Comparison of ENCODE assay signal across 9 cellular contexts in the genomic region with DNA sequence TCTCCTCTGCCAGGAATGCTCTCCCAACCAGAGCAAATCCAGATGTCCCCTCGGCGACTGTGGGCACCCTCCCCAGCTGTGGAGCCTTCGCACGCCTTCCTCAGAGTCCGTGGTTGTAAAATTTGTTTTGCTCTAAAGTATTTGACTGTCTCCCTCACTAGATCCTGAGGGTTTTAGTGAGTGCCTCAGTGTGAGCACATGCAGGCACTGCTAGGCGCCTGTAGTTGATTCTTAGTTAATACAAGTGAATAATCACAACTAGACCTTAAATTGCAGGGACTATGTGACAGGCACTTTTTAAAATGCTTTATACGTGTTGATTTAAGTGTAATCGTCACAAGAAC. TPM values are rescaled to one million over a fixed set of nuclear protein-coding genes. Genes with fewer than 3 reads are reported as not detected.
A peak's percentile ranks its signal among the peaks of the same experiment; 100 is the strongest.
DNase-seq lines count a peak whose midpoint lies in the region; ATAC-seq and TF ChIP-seq lines count a peak whose summit lies in the region.
"Had no signal": no experiment of that assay in that cellular context is flagged by ENCODE, and none has a peak within 500 bp of the region (broad histone marks: within the 10 kb centered on the region; RNA-seq: fewer than 3 reads in every experiment).

No MANE protein-coding gene starts in this region.

- H3K4me3 ChIP-seq in BJ (ENCODE audit: low read depth, low read length) (peak overlapping the region; percentile 100), astrocyte of the cerebellum (ENCODE audit: low read depth, low read length) (peak overlapping the region; percentile 95), lung (peak overlapping the region; percentile 100), urinary bladder (ENCODE audit: low read depth, low read length) (peak overlapping the region; percentile 85)

- in situ Hi-C loops in astrocyte of the cerebellum (cut with HindIII; ENCODE audit: low sequenced_read_pairs), result no loop called here

- H3K36me3 ChIP-seq in BJ (ENCODE audit: control insufficient read depth, insufficient read depth, low read length) (no peaks in the 10 kb centered on the region), lung (ENCODE audit: control insufficient read depth in 2 of 2, insufficient read depth in 2 of 2, low read length in 2 of 2) (no peaks in the 10 kb centered on the region), urinary bladder (ENCODE audit: insufficient read depth) (no peaks in the 10 kb centered on the region)

- peak overlapping the region; percentile 95 to 98 for H3K27ac ChIP-seq in lung (ENCODE audit: low read depth in 1 of 2, low read length in 1 of 2)
- H3K27ac ChIP-seq in urinary bladder (ENCODE audit: low read depth), result peak overlapping the region; percentile 92

- no peaks in the 10 kb centered on the region for H3K9me3 ChIP-seq in lung (ENCODE audit: control insufficient read depth in 2 of 2, insufficient read depth in 1 of 2, low read length in 1 of 2)

- CTCF ChIA-PET in BJ (lab: Yijun Ruan, JAX), result interaction anchor here (0.8 to 3.5 kb wide), 6 partner anchors 20 to 221 kb away, joined by 3 to 26 read pairs (median 4); a partner anchor contains a TSS

- ATAC-seq in HG02852 (IDR thresholded peaks at IDR 0.05; ENCODE audit: unreplicated experiment) (peak; percentile 13), lung (ENCODE audit: insufficient read depth, low FRiP score) (no peak), HG02588 (IDR thresholded peaks at IDR 0.05; ENCODE audit: unreplicated experiment) (no peak)

- DNase-seq in BJ (ENCODE audit: low read depth) (peak; percentile 31), astrocyte of the cerebellum (ENCODE audit: low read depth) (no peak), lung (ENCODE audit: low spot score) (no peak), LoVo (ENCODE audit: low spot score) (no peak), epidermal melanocyte (ENCODE audit: insufficient read length, low spot score) (no peak)

- peaks cover 2% of the 10 kb centered on the region; the same call in 1 of the 2 replicates for H3K27me3 ChIP-seq in BJ (ENCODE audit: control insufficient read depth, insufficient read depth, low read length)
- H3K27me3 ChIP-seq in lung (ENCODE audit: control insufficient read depth, insufficient read depth), result no peaks in the 10 kb centered on the region

- TF ChIP-seq CTCF in BJ (IDR thresholded peaks at IDR 0.05; ENCODE audit: insufficient read depth, low read depth, low read length) (no peak), astrocyte of the cerebellum (IDR thresholded peaks at IDR 0.05; ENCODE audit: low read depth, low read length, missing control alignments) (no peak), lung (IDR thresholded peaks at IDR 0.05; ENCODE audit: control extremely low read depth, extremely low read depth) (no peak)

- POLR2A ChIA-PET in BJ (lab: Charles Lee), result no interaction called here

- 1 to 3% methylated on average over 8 of the region's 8 CpGs for WGBS in lung, 2 donors
- WGBS in urinary bladder, result 2% methylated on average over 8 of the region's 8 CpGs

- H3K4me1 ChIP-seq in lung (ENCODE audit: control insufficient read depth in 2 of 2, insufficient read depth in 2 of 2, low read length in 2 of 2) (peaks cover 10 to 14% of the 10 kb centered on the region in 2 donors), urinary bladder (ENCODE audit: insufficient read depth) (no peaks in the 10 kb centered on the region)

RNA-seq across cellular contexts. Expression of a gene that starts 0.7 kb away (rescaled TPM):
- polyA plus RNA-seq in BJ (2011; rRNA removed), result 123 and 207 TPM in 2 replicates
- polyA minus RNA-seq in BJ (2011; rRNA and poly(A)+ RNA removed), result 103 and 111 TPM in 2 replicates
- total RNA-seq in lung, result 100 to 1,000 TPM; 133 to 210 TPM
- polyA plus RNA-seq in lung, result 100 to 1,000 TPM; 120 to 180 TPM
- total RNA-seq in urinary bladder, result 106 TPM
- polyA plus RNA-seq in urinary bladder, result 184 TPM

RNA-seq across cellular contexts. Expression of a gene that starts 18.8 kb away (rescaled TPM):
- polyA plus RNA-seq in BJ (2011; rRNA removed) (not detected in 2 replicates), lung (10 to 100 TPM; 20.4 to 55.9 TPM), urinary bladder (10.5 TPM)
- not detected in 2 replicates for polyA minus RNA-seq in BJ (2011; rRNA and poly(A)+ RNA removed)
- total RNA-seq in lung (10 to 100 TPM; 24.2 to 76.7 TPM), urinary bladder (12.8 TPM)
- total RNA-seq: myocyte had no signal

RNA-seq across cellular contexts. Expression of a gene that starts 32.1 kb away (rescaled TPM):
- polyA plus RNA-seq in BJ (2011; rRNA removed), result 0.09 and 0.21 TPM in 2 replicates
- not detected in 2 replicates for polyA minus RNA-seq in BJ (2011; rRNA and poly(A)+ RNA removed)
- total RNA-seq in lung, result 1 to 10 TPM; 1.7 to 3.8 TPM
- 1 to 10 TPM in 1 of 2 donors, under 1 TPM in 1; 0.60 to 4.3 TPM for polyA plus RNA-seq in lung
- 67.1 TPM for total RNA-seq in urinary bladder
- 107 TPM for polyA plus RNA-seq in urinary bladder
- total RNA-seq: myocyte had no signal

Comparison
In these comparisons a context has a peak if more than half of its experiments do, and no peak if none do; other contexts are left out.
1. RNA of a gene that starts 18.8 kb away (polyA plus RNA-seq): 20.4 to 55.9 TPM in lung and 10.5 TPM in urinary bladder (single experiment); not detected in BJ; every median in the first group is over 10 times any median in the second.
2. RNA of a gene that starts 32.1 kb away (polyA plus RNA-seq): 107 TPM in urinary bladder (single experiment); 0.60 to 4.3 TPM in lung and 0.09 to 0.21 TPM in BJ; every median in the first group is over 10 times any median in the second.
3. Peak in every context shown above with its lines, with median percentiles within 50 percentile points of each other: H3K4me3 ChIP-seq.